18 cellular contexts compared by ENCODE assay signal in the genomic region with DNA sequence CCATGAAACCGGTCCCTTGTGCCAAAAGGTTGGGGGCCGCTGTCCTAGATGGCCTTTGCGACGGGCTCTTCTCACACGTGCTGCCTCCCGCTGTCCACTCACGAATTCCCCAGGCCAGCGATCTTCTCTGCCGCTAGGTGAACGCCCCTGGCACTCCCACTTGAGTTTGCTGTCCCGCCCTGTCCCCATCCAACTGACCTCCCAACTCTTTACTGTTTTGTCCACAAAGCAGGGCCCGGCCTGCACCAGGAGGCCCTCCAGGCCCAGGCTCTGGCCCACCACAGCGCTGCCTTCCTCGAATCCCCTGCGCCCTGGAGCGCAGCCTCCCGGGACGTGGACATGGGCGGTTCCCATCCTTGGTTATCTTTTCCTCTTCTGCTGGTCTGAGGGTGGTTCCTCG.
"Had no signal": no experiment of that assay in that cellular context is flagged by ENCODE, and none has a peak within 500 bp of the region (broad histone marks: within the 10 kb centered on the region; RNA-seq: fewer than 3 reads in every experiment).

No MANE protein-coding gene starts in this region.

- H3K27me3 Mint-ChIP-seq: activated CD8-positive, alpha-beta memory T cell treated with anti-CD3 and anti-CD28 coated beads, Interleukin-2, amount 10 ng/mL, durations not matched to agents 7 days and 5 days; activated T-cell treated with anti-CD3 and anti-CD28 coated beads, Interleukin-2, amount 50 U/mL, for 24 hours had no signal

- H3K27ac Mint-ChIP-seq: activated CD8-positive, alpha-beta memory T cell treated with anti-CD3 and anti-CD28 coated beads, Interleukin-2, amount 10 ng/mL, durations not matched to agents 7 days and 5 days; activated T-cell treated with anti-CD3 and anti-CD28 coated beads, Interleukin-2, amount 50 U/mL, for 24 hours; activated T-helper 1 cell treated with anti-CD3 and anti-CD28 coated beads, Interleukin-12 subunit alpha, Interleukin-12 subunit beta, Interleukin-2, Interleukin-4 antibody, amounts not matched to agents 30 ng/mL and 10 ng/mL and 1 ng/mL, durations not matched to agents 14 hours and 24 hours and 36 hours; T-helper 1 cell treated with Interleukin-12 subunit alpha and Interleukin-12 subunit beta and Interleukin-4 antibody, amounts not matched to agents 30 μg/mL and 1 μg/mL, for 36 hours had no signal

- H3K36me3 Mint-ChIP-seq: activated CD8-positive, alpha-beta memory T cell treated with anti-CD3 and anti-CD28 coated beads, Interleukin-2, amount 10 ng/mL, durations not matched to agents 7 days and 5 days; activated naive CD4-positive, alpha-beta T cell treated with anti-CD3 and anti-CD28 coated beads, Interleukin-2, amount 50 U/mL, for 72 hours had no signal

- H3K4me1 Mint-ChIP-seq: activated CD8-positive, alpha-beta memory T cell treated with anti-CD3 and anti-CD28 coated beads, Interleukin-2, amount 10 ng/mL, durations not matched to agents 7 days and 5 days had no signal

- DNase-seq: activated CD4-positive, alpha-beta T cell treated with anti-CD3 and anti-CD28 coated beads for 48 hours; activated CD4-positive, alpha-beta T cell treated with anti-CD3 and anti-CD28 coated beads, Interleukin-2, amount 50 U/mL, for 48 hours; activated CD4-positive, CD25-positive, alpha-beta regulatory T cell treated with anti-CD3 and anti-CD28 coated beads, Interleukin-2, amount 50 U/mL, for 72 hours; activated CD8-positive, alpha-beta memory T cell treated with anti-CD3 and anti-CD28 coated beads, Interleukin-2, amount 10 ng/mL, durations not matched to agents 7 days and 5 days; activated effector memory CD4-positive, alpha-beta T cell treated with Interleukin-2 at 50 U/mL for 16 hours; activated naive CD4-positive, alpha-beta T cell treated with Interleukin-2 at 50 U/mL for 16 hours; activated T-cell treated with anti-CD3 and anti-CD28 coated beads, Interleukin-2, amount 50 U/mL, for 24 hours; cerebellar nuclear complex; KG1; NCI-H1105; NCI-H1436; NCI-H1694 treated with DMSO at 0.1 percent for 48 hours; NCI-H2029 treated with DMSO at 0.1 percent for 48 hours; NCI-H524; SHP77 had no signal

- H3K4me3 Mint-ChIP-seq: activated CD8-positive, alpha-beta memory T cell treated with anti-CD3 and anti-CD28 coated beads, Interleukin-2, amount 10 ng/mL, durations not matched to agents 7 days and 5 days; activated T-cell treated with anti-CD3 and anti-CD28 coated beads, Interleukin-2, amount 50 U/mL, for 24 hours; activated T-helper 1 cell treated with anti-CD3 and anti-CD28 coated beads, Interleukin-12 subunit alpha, Interleukin-12 subunit beta, Interleukin-2, Interleukin-4 antibody, amounts not matched to agents 30 ng/mL and 10 ng/mL and 1 ng/mL, durations not matched to agents 14 hours and 24 hours and 36 hours; T-helper 1 cell treated with Interleukin-12 subunit alpha and Interleukin-12 subunit beta and Interleukin-4 antibody, amounts not matched to agents 30 μg/mL and 1 μg/mL, for 36 hours had no signal

- H3K9me3 Mint-ChIP-seq: activated naive CD4-positive, alpha-beta T cell treated with anti-CD3 and anti-CD28 coated beads, Interleukin-2, amount 50 U/mL, for 72 hours; activated T-cell treated with anti-CD3 and anti-CD28 coated beads, Interleukin-2, amount 50 U/mL, for 24 hours; activated T-helper 1 cell treated with anti-CD3 and anti-CD28 coated beads, Interleukin-12 subunit alpha, Interleukin-12 subunit beta, Interleukin-2, Interleukin-4 antibody, amounts not matched to agents 30 ng/mL and 10 ng/mL and 1 ng/mL, durations not matched to agents 14 hours and 24 hours and 36 hours; T-helper 1 cell treated with Interleukin-12 subunit alpha and Interleukin-12 subunit beta and Interleukin-4 antibody, amounts not matched to agents 30 μg/mL and 1 μg/mL, for 36 hours had no signal

- ATAC-seq: activated CD8-positive, alpha-beta memory T cell treated with anti-CD3 and anti-CD28 coated beads, Interleukin-2, amount 10 ng/mL, durations not matched to agents 7 days and 5 days; activated naive CD4-positive, alpha-beta T cell treated with anti-CD3 and anti-CD28 coated beads, Interleukin-2, amount 50 U/mL, for 72 hours had no signal
